Comparison of ENCODE assay signal across 13 cellular contexts in the genomic region with DNA sequence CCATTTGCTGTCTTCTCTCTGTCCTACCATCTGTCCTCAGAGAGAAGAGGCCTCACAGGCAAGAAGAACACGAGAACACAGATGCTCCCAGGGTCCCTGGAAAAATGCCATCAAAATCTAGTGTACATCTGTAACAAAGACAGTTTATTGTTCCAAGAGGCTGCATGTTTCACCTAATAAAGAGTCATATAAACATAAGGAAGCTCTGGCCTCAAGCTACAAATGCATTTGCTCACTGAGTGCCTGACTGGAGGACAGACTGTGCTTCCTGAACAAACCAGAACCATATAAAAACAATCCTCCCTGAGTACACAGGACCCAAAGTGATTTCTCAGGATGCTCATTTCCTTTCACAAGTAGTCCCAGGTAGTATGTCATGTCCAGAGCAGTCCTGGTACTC.
A peak's percentile ranks its signal among the peaks of the same experiment; 100 is the strongest.
DNase-seq lines count a peak whose midpoint lies in the region; ATAC-seq, FAIRE-seq and TF ChIP-seq lines count a peak whose summit lies in the region.
"Had no signal": no experiment of that assay in that cellular context is flagged by ENCODE, and none has a peak within 500 bp of the region (broad histone marks: within the 10 kb centered on the region; RNA-seq: fewer than 3 reads in every experiment).

No MANE protein-coding gene starts in this region.

- DNase-seq in AG04450 (ENCODE audit: low read depth, low spot score): peak; percentile 79
- DNase-seq in NCI-H128 (lab: John Stamatoyannopoulos, UW; ENCODE audit: unreplicated experiment): peak; percentile 4
- DNase-seq in mammary epithelial cell: peak; percentile 58
- DNase-seq in mesothelial cell of epicardium (ENCODE audit: low spot score in 2 of 2, unreplicated experiment in 2 of 2): no peak
- DNase-seq in HepG2 (ENCODE audit: low spot score): no peak
- DNase-seq in activated naive CD4-positive, alpha-beta T cell treated with anti-CD3 and anti-CD28 coated beads for 36 hours: no peak
- DNase-seq: activated CD8-positive, alpha-beta T cell treated with anti-CD3 and anti-CD28 coated beads for 36 hours; H9; Peyer's patch had no signal

- dilution Hi-C loops in mammary epithelial cell (cut with HindIII; ENCODE audit: low sequenced_read_pairs): loop anchor here (5.0 kb wide), 2 partner anchors 43 to 202 kb away; partner anchors contain the start of gene F3

- ATAC-seq in HepG2 (no peak), HG03039 (IDR thresholded peaks at IDR 0.05; ENCODE audit: unreplicated experiment) (no peak), HG02678 (IDR thresholded peaks at IDR 0.05; ENCODE audit: unreplicated experiment) (no peak)
- ATAC-seq: activated CD8-positive, alpha-beta T cell treated with anti-CD3 and anti-CD28 coated beads for 36 hours; GM12878 had no signal

- POLR2A ChIA-PET in AG04450 (lab: Yijun Ruan, JAX) (interaction anchor here (0.8 to 1.0 kb wide), 2 partner anchors 164 to 202 kb away, joined by 3 read pairs; partner anchors contain the start of gene F3), HepG2 (lab: Yijun Ruan, JAX) (no interaction called here)

- H4K20me1 ChIP-seq in mammary epithelial cell (ENCODE audit: insufficient read depth, low read length) (no peaks in the 10 kb centered on the region), HepG2 (ENCODE audit: insufficient read depth, low read length) (no peaks in the 10 kb centered on the region)

- H3K9ac ChIP-seq in mammary epithelial cell (ENCODE audit: insufficient read depth, low read length) (no peak overlapping the region), HepG2 (ENCODE audit: insufficient read depth, low read depth, low read length) (no peak overlapping the region)

- H3K9me3 ChIP-seq in AG04450 (ENCODE audit: control insufficient read depth, insufficient read depth, low read length): no peaks in the 10 kb centered on the region
- no peaks in the 10 kb centered on the region for H3K9me3 ChIP-seq in mammary epithelial cell (replicated peaks; ENCODE audit: insufficient read depth, low read length)
- no peaks in the 10 kb centered on the region for H3K9me3 ChIP-seq in HepG2 (ENCODE audit: low read length)
- H3K9me3 ChIP-seq: Peyer's patch had no signal

- H3K36me3 Mint-ChIP-seq in mesothelial cell of epicardium: no peaks in the 10 kb centered on the region
- H3K36me3 Mint-ChIP-seq in activated naive CD4-positive, alpha-beta T cell treated with anti-CD3 and anti-CD28 coated beads for 36 hours (ENCODE audit: low read depth): no peaks in the 10 kb centered on the region

- BruUV-seq in mammary epithelial cell (replicated peaks; lab: Mats Ljungman, UMichigan) (no TSS peak), HepG2 (replicated peaks; lab: Mats Ljungman, UMichigan) (no TSS peak)

- CTCF ChIA-PET in AG04450 (lab: Charles Lee): no interaction called here
- CTCF ChIA-PET in mammary epithelial cell (lab: Charles Lee; ENCODE audit: low non-redundant PET): no interaction called here
- CTCF ChIA-PET in HepG2 (lab: Yijun Ruan, JAX; ENCODE audit: low intra/inter-chr PET ratio, low total read pairs): no interaction called here
- CTCF ChIA-PET in activated naive CD4-positive, alpha-beta T cell treated with anti-CD3 and anti-CD28 coated beads for 36 hours (lab: Charles Lee): no interaction called here

- no peak for TF ChIP-seq POLR2A in HepG2 (IDR thresholded peaks at IDR 0.05; ENCODE audit: insufficient read depth in 1 of 2, low read depth in 2 of 2, low read length in 2 of 2)

- H3K27me3 ChIP-seq in AG04450 (ENCODE audit: control insufficient read depth, insufficient read depth, low read length): no peaks in the 10 kb centered on the region
- H3K27me3 ChIP-seq in mammary epithelial cell (ENCODE audit: insufficient read depth, low read length): no peaks in the 10 kb centered on the region
- no peaks in the 10 kb centered on the region; a peak in 1 of 5 replicates for H3K27me3 ChIP-seq in HepG2 (ENCODE audit: control insufficient read depth in 1 of 2, insufficient read depth in 2 of 2, low read length in 2 of 2)
- H3K27me3 ChIP-seq: Peyer's patch had no signal

- no peak overlapping the region for H3K4me3 Mint-ChIP-seq in mesothelial cell of epicardium
- no peak overlapping the region for H3K4me3 Mint-ChIP-seq in activated naive CD4-positive, alpha-beta T cell treated with anti-CD3 and anti-CD28 coated beads for 36 hours
- H3K4me3 Mint-ChIP-seq: activated CD8-positive, alpha-beta T cell treated with anti-CD3 and anti-CD28 coated beads for 36 hours; central memory CD8-positive, alpha-beta T cell; H9 had no signal

- H3K27ac ChIP-seq in AG04450 (ENCODE audit: low read depth, low read length) (peak overlapping the region; percentile 33), mammary epithelial cell (ENCODE audit: insufficient read depth, low read depth, low read length) (no peak overlapping the region), HepG2 (ENCODE audit: extremely low read length, insufficient read depth, low read length) (no peak overlapping the region)

- H3K27ac Mint-ChIP-seq in mesothelial cell of epicardium: peak overlapping the region; percentile 73
- H3K27ac Mint-ChIP-seq in activated naive CD4-positive, alpha-beta T cell treated with anti-CD3 and anti-CD28 coated beads for 36 hours: no peak overlapping the region
- H3K27ac Mint-ChIP-seq: activated CD8-positive, alpha-beta T cell treated with anti-CD3 and anti-CD28 coated beads for 36 hours had no signal

- no peaks in the 10 kb centered on the region for H3K79me2 ChIP-seq in mammary epithelial cell (ENCODE audit: insufficient read depth, low read length)
- no peaks in the 10 kb centered on the region for H3K79me2 ChIP-seq in HepG2 (ENCODE audit: insufficient read depth, low read length)

- WGBS in mammary epithelial cell (ENCODE audit: low coverage, missing lambda C conversion rate): 21% methylated on average over 1 of the region's 1 CpG
- WGBS in HepG2 (ENCODE audit: low lambda C conversion rate): 76% methylated on average over 1 of the region's 1 CpG

- H3K36me3 ChIP-seq in mammary epithelial cell (ENCODE audit: insufficient read depth, low read length) (no peaks in the 10 kb centered on the region), HepG2 (replicated peaks in 1 of 2; ENCODE audit: control insufficient read depth in 1 of 2, insufficient read depth in 2 of 2, low read length in 2 of 2) (no peaks in the 10 kb centered on the region)
- H3K36me3 ChIP-seq: Peyer's patch had no signal

- peaks cover 30% of the 10 kb centered on the region for H3K4me1 ChIP-seq in mammary epithelial cell (ENCODE audit: insufficient read depth, low read length)
- H3K4me1 ChIP-seq in HepG2 (ENCODE audit: insufficient read depth, low read length): no peaks in the 10 kb centered on the region
- H3K4me1 ChIP-seq: Peyer's patch had no signal

- intact Hi-C loops in mammary epithelial cell (cut with micrococcal nuclease) (no loop called here), HepG2 (cut with micrococcal nuclease; ENCODE audit: unreplicated experiment) (no loop called here)
- intact Hi-C loops in activated naive CD4-positive, alpha-beta T cell treated with anti-CD3 and anti-CD28 coated beads for 36 hours (cut with micrococcal nuclease): no loop called here

- TF ChIP-seq EP300 in HepG2 (IDR thresholded peaks at IDR 0.05; ENCODE audit: low read depth in 2 of 2, low read length in 2 of 2) (no peak), HepG2 (CRISPR knock-in tag; IDR thresholded peaks at IDR 0.05; ENCODE audit: borderline replicate concordance) (no peak)

- in situ Hi-C loops in mammary epithelial cell (cut with MboI; ENCODE audit: low sequenced_read_pairs in 2 of 2): no loop called here
- in situ Hi-C loops in HepG2 (cut with HindIII; ENCODE audit: extremely low pct_ligation_motif_present, low pct_unique_long_range_greater_than_20kb): no loop called here

- no peak overlapping the region for H3K4me2 ChIP-seq in mammary epithelial cell (ENCODE audit: insufficient read depth, low read depth, low read length)
- no peak overlapping the region for H3K4me2 ChIP-seq in HepG2 (ENCODE audit: low read depth, low read length)

- peaks cover 3% of the 10 kb centered on the region for H3K9me3 Mint-ChIP-seq in mesothelial cell of epicardium
- no peaks in the 10 kb centered on the region for H3K9me3 Mint-ChIP-seq in activated naive CD4-positive, alpha-beta T cell treated with anti-CD3 and anti-CD28 coated beads for 36 hours

- TF ChIP-seq RAD21 in HepG2 (CRISPR knock-in tag; IDR thresholded peaks at IDR 0.05): no peak

- H2AFZ ChIP-seq in mammary epithelial cell (ENCODE audit: low read depth, low read length) (peak overlapping the region; percentile 74), HepG2 (ENCODE audit: low read length) (no peak overlapping the region)

- TF ChIP-seq CTCF in AG04450 (IDR thresholded peaks at IDR 0.05; ENCODE audit: low read depth, low read length): no peak
- TF ChIP-seq CTCF in mammary epithelial cell (conservative IDR thresholded peaks at IDR 0.05 in 1 of 2, IDR thresholded peaks at IDR 0.05 in 1 of 2; ENCODE audit: extremely low read depth in 1 of 2, insufficient read depth in 1 of 2, low read depth in 1 of 2, low read length in 2 of 2): no peak
- no peak for TF ChIP-seq CTCF in mesothelial cell of epicardium (IDR thresholded peaks at IDR 0.05; ENCODE audit: unreplicated experiment)
- no peak for TF ChIP-seq CTCF in HepG2 (CRISPR knock-in tag; IDR thresholded peaks at IDR 0.05)

- peaks cover 9% of the 10 kb centered on the region for H3K4me1 Mint-ChIP-seq in mesothelial cell of epicardium
- no peaks in the 10 kb centered on the region for H3K4me1 Mint-ChIP-seq in activated naive CD4-positive, alpha-beta T cell treated with anti-CD3 and anti-CD28 coated beads for 36 hours (ENCODE audit: low read depth)
- H3K4me1 Mint-ChIP-seq: central memory CD8-positive, alpha-beta T cell had no signal

- no peak for FAIRE-seq in HepG2 (lab: Jason Lieb, UNC)
- FAIRE-seq: GM12878 had no signal

- H3K27me3 Mint-ChIP-seq in mesothelial cell of epicardium (ENCODE audit: low read depth): no peaks in the 10 kb centered on the region
- no peaks in the 10 kb centered on the region for H3K27me3 Mint-ChIP-seq in activated naive CD4-positive, alpha-beta T cell treated with anti-CD3 and anti-CD28 coated beads for 36 hours (ENCODE audit: low read depth)

- no peak overlapping the region for H3K4me3 ChIP-seq in AG04450 (ENCODE audit: low read depth, low read length)
- no peak overlapping the region for H3K4me3 ChIP-seq in mammary epithelial cell (replicated peaks in 1 of 3; ENCODE audit: insufficient read depth in 1 of 3, low read depth in 2 of 3, low read length in 3 of 3)
- H3K4me3 ChIP-seq in HepG2 (replicated peaks in 1 of 3; ENCODE audit: insufficient read depth in 1 of 3, low read depth in 2 of 3, low read length in 3 of 3): no peak overlapping the region
- H3K4me3 ChIP-seq: GM12878, Peyer's patch had no signal

TF ChIP-seq in HepG2, 621 proteins besides CTCF, POLR2A, EP300 and RAD21 (continues in another document):
- no peak for TF ChIP-seq SRSF9 (IDR thresholded peaks at IDR 0.05; ENCODE audit: borderline replicate concordance, insufficient read depth, low read depth, low read length, poor library complexity, severe bottlenecking)
- TF ChIP-seq MTF2 (CRISPR knock-in tag; IDR thresholded peaks at IDR 0.05; ENCODE audit: borderline replicate concordance): no peak
- TF ChIP-seq STAG1 (CRISPR knock-in tag; IDR thresholded peaks at IDR 0.05): no peak
- no peak for TF ChIP-seq CEBPB (IDR thresholded peaks at IDR 0.05; ENCODE audit: borderline replicate concordance, low read depth, low read length)
- no peak for TF ChIP-seq FOXP1 (IDR thresholded peaks at IDR 0.05)
- no peak for TF ChIP-seq FOXP1 (CRISPR knock-in tag; IDR thresholded peaks at IDR 0.05)
- TF ChIP-seq SMAD1 (CRISPR knock-in tag; IDR thresholded peaks at IDR 0.05; ENCODE audit: borderline replicate concordance, low read depth): no peak

Comparison
In these comparisons a context has a peak if more than half of its experiments do, and no peak if none do; other contexts are left out.
1. DNase-seq: peak in AG04450 (single experiment), NCI-H128 (single experiment) and mammary epithelial cell (single experiment); none in mesothelial cell of epicardium (0 of 2), HepG2 (single experiment) and activated naive CD4-positive, alpha-beta T cell treated with anti-CD3 and anti-CD28 coated beads for 36 hours (single experiment).